In the genomic region with DNA sequence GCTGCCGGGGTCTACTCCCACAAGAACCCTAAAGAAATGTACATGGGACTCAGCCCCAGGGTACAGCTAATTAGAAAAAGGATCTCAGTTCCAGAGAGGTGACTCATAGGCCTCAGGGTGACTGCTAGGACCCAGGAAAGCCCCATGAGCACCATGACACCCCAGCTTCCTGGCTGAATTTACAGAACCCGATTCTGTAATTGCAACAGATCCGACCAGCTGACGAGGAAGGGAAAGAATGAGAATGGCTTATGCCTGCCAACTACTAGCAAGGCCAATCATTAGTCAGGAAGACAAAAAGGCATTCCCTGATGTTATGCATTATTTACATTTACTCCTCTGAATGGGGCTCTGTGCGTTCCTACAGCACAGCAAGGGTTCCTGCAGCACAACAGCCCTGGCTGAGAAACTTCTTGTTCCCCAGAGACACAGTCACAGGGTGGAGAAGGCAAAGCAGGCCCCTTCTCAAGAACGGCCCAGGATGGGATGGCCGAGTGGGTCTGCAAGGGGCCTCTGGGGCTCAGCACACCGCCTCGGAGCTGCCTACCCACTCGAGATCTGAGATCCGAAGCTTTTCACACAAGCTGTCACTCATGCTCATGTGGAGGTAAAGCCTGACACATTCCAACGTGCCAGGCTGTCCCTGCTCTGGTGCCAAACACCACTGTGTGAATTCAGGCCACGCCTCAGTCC, we compare ENCODE assay signal across 9 cellular contexts. TPM values are rescaled to one million over a fixed set of nuclear protein-coding genes. Genes with fewer than 3 reads are reported as not detected.
DNase-seq lines count a peak whose midpoint lies in the region; ATAC-seq, FAIRE-seq and TF ChIP-seq lines count a peak whose summit lies in the region.
"Had no signal": no experiment of that assay in that cellular context is flagged by ENCODE, and none has a peak within 500 bp of the region (broad histone marks: within the 10 kb centered on the region; RNA-seq: fewer than 3 reads in every experiment).

No MANE protein-coding gene starts in this region.

- H3K27ac Mint-ChIP-seq in activated CD4-positive, alpha-beta T cell treated with anti-CD3 and anti-CD28 coated beads, Interleukin-2, amount 10 ng/mL, durations not matched to agents 24 days and 14 days: peak overlapping the region; percentile 94
- H3K27ac Mint-ChIP-seq in effector memory CD8-positive, alpha-beta T cell: peak overlapping the region; percentile 90 to 94

- H3K4me3 Mint-ChIP-seq in activated CD4-positive, alpha-beta T cell treated with anti-CD3 and anti-CD28 coated beads, Interleukin-2, amount 10 ng/mL, durations not matched to agents 24 days and 14 days: peak overlapping the region; percentile 75
- H3K4me3 Mint-ChIP-seq in effector memory CD8-positive, alpha-beta T cell: peak overlapping the region; percentile 40 to 67

- peaks cover 51% of the 10 kb centered on the region for H3K36me3 Mint-ChIP-seq in activated CD4-positive, alpha-beta T cell treated with anti-CD3 and anti-CD28 coated beads, Interleukin-2, amount 10 ng/mL, durations not matched to agents 24 days and 14 days (ENCODE audit: low read depth)
- H3K36me3 Mint-ChIP-seq in effector memory CD8-positive, alpha-beta T cell (ENCODE audit: insufficient read depth): peaks cover 50% of the 10 kb centered on the region

- DNase-seq in DMS 273 (lab: John Stamatoyannopoulos, UW; ENCODE audit: unreplicated experiment) (peak; percentile 58), DMS 273 treated with DMSO at 0.1 percent for 48 hours (lab: John Stamatoyannopoulos, UW) (no peak), HTR-8/SVneo (ENCODE audit: insufficient read length, low spot score) (peak; percentile 94), omental fat pad (ENCODE audit: low spot score) (no peak), NCI-H1105 (lab: John Stamatoyannopoulos, UW) (no peak), NCI-H187 treated with DMSO at 0.1 percent for 48 hours (lab: John Stamatoyannopoulos, UW) (no peak)
- DNase-seq in activated CD4-positive, alpha-beta T cell treated with anti-CD3 and anti-CD28 coated beads, Interleukin-2, amount 10 ng/mL, durations not matched to agents 24 days and 14 days: peak; percentile 92
- DNase-seq in effector memory CD8-positive, alpha-beta T cell: peak; percentile 57 to 62 (median 62)

- H3K4me1 Mint-ChIP-seq in activated CD4-positive, alpha-beta T cell treated with anti-CD3 and anti-CD28 coated beads, Interleukin-2, amount 10 ng/mL, durations not matched to agents 24 days and 14 days: peaks cover 60% of the 10 kb centered on the region
- peaks cover 29 to 33% of the 10 kb centered on the region in 2 donors for H3K4me1 Mint-ChIP-seq in effector memory CD8-positive, alpha-beta T cell (ENCODE audit: low read depth in 2 of 2)

- no peaks in the 10 kb centered on the region for H3K9me3 Mint-ChIP-seq in activated CD4-positive, alpha-beta T cell treated with anti-CD3 and anti-CD28 coated beads, Interleukin-2, amount 10 ng/mL, durations not matched to agents 24 days and 14 days
- H3K9me3 Mint-ChIP-seq in effector memory CD8-positive, alpha-beta T cell: no peaks in the 10 kb centered on the region

- no peak for TF ChIP-seq CTCF in omental fat pad (IDR thresholded peaks at IDR 0.05)

- peak; percentile 55 for FAIRE-seq in HTR-8/SVneo (lab: Jason Lieb, UNC)
- FAIRE-seq: endothelial cell of umbilical vein had no signal

- ATAC-seq in effector memory CD8-positive, alpha-beta T cell (replicated peaks): peak; percentile 91
- peak; percentile 42 for ATAC-seq in omental fat pad (ENCODE audit: low FRiP score)

- intact Hi-C loops in activated CD4-positive, alpha-beta T cell treated with anti-CD3 and anti-CD28 coated beads, Interleukin-2, amount 10 ng/mL, durations not matched to agents 24 days and 14 days (cut with micrococcal nuclease): loop anchor here (1.0 to 10.0 kb wide), 5 partner anchors 27 to 1434 kb away; a partner anchor contains a TSS

- H3K27me3 Mint-ChIP-seq in activated CD4-positive, alpha-beta T cell treated with anti-CD3 and anti-CD28 coated beads, Interleukin-2, amount 10 ng/mL, durations not matched to agents 24 days and 14 days: no peaks in the 10 kb centered on the region
- H3K27me3 Mint-ChIP-seq in effector memory CD8-positive, alpha-beta T cell: no peaks in the 10 kb centered on the region

RNA-seq across cellular contexts. Expression of a gene that starts 27.2 kb away (rescaled TPM):
- 19.2 and 20.5 TPM in 2 replicates for total RNA-seq in activated CD4-positive, alpha-beta T cell treated with anti-CD3 and anti-CD28 coated beads, Interleukin-2, amount 10 ng/mL, durations not matched to agents 24 days and 14 days
- 10 to 100 TPM in 1 of 4 donors, 1 to 10 TPM in 3; 2.2 to 10.1 (median 3.5) TPM for total RNA-seq in omental fat pad
- total RNA-seq: endothelial cell of umbilical vein had no signal

RNA-seq across cellular contexts. Expression of a gene that starts 36.7 kb away (rescaled TPM):
- total RNA-seq in activated CD4-positive, alpha-beta T cell treated with anti-CD3 and anti-CD28 coated beads, Interleukin-2, amount 10 ng/mL, durations not matched to agents 24 days and 14 days: 21.9 and 23.9 TPM in 2 replicates
- total RNA-seq in omental fat pad: 10 to 100 TPM in 1 of 4 donors, 1 to 10 TPM in 3; 6.5 to 26.0 (median 7.7) TPM

RNA-seq across cellular contexts. Expression of a gene that starts 52.2 kb away (rescaled TPM):
- 56.1 and 61.2 TPM in 2 replicates for total RNA-seq in activated CD4-positive, alpha-beta T cell treated with anti-CD3 and anti-CD28 coated beads, Interleukin-2, amount 10 ng/mL, durations not matched to agents 24 days and 14 days
- 10 to 100 TPM in 3 of 4 donors, 1 to 10 TPM in 1; 7.7 to 47.3 (median 18.7) TPM for total RNA-seq in omental fat pad

RNA-seq across cellular contexts. Expression of a gene that starts 53.2 kb away (rescaled TPM):
- 0.14 TPM in 2 replicates for total RNA-seq in activated CD4-positive, alpha-beta T cell treated with anti-CD3 and anti-CD28 coated beads, Interleukin-2, amount 10 ng/mL, durations not matched to agents 24 days and 14 days
- total RNA-seq in omental fat pad: 1 to 10 TPM in 1 of 4 donors, under 1 TPM in 3; 0.28 to 2.2 (median 0.38) TPM
- total RNA-seq: endothelial cell of umbilical vein had no signal

Comparison
In these comparisons a context has a peak if more than half of its experiments do, and no peak if none do; other contexts are left out.
1. DNase-seq: peak in DMS 273 (single experiment), HTR-8/SVneo (single experiment), activated CD4-positive, alpha-beta T cell treated with anti-CD3 and anti-CD28 coated beads, Interleukin-2, amount 10 ng/mL, durations not matched to agents 24 days and 14 days (single experiment) and effector memory CD8-positive, alpha-beta T cell (3 of 3); none in DMS 273 treated with DMSO at 0.1 percent for 48 hours (single experiment), omental fat pad (single experiment), NCI-H1105 (single experiment) and NCI-H187 treated with DMSO at 0.1 percent for 48 hours (single experiment).